18 cellular contexts compared by ENCODE assay signal in the genomic region with DNA sequence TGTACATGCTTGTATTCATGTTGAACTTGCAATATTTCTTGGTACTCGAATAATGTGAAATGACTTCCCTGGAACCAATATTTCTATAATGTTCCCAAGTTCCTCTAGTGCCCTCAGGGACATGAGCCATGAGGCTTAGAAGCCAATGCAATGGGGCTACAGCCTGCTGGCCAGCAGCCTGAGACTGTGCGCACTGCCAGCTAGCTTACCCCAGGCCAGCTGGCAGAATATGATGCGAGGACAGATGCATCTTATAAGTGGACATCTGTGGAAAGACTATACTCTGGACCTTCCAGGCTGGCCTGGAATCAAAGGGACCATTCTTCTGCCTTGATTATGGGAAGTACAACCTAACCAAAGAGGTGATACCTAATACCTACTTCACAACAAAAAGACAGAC.
"Had no signal": no experiment of that assay in that cellular context is flagged by ENCODE, and none has a peak within 500 bp of the region (broad histone marks: within the 10 kb centered on the region; RNA-seq: fewer than 3 reads in every experiment).

No MANE protein-coding gene starts in this region.

- H3K4me1 ChIP-seq: ascending aorta, neural progenitor cell, prostate gland, tibial artery had no signal

- DNase-seq: activated CD4-positive, alpha-beta T cell treated with anti-CD3 and anti-CD28 coated beads, Interleukin-2, amount 10 ng/mL, durations not matched to agents 7 days and 5 days; activated CD4-positive, CD25-positive, alpha-beta regulatory T cell treated with anti-CD3 and anti-CD28 coated beads, Interleukin-2, amount 50 U/mL, for 72 hours; activated CD8-positive, alpha-beta T cell treated with anti-CD3 and anti-CD28 coated beads, Interleukin-2, amount 10 ng/mL, durations not matched to agents 7 days and 5 days; activated gamma-delta T cell; activated naive CD4-positive, alpha-beta T cell treated with anti-CD3 and anti-CD28 coated beads, Interleukin-2, amount 50 U/mL, for 16 hours; brain microvascular endothelial cell; dermis blood vessel endothelial cell; effector memory CD8-positive, alpha-beta T cell; mesenchymal stem cell; naive thymus-derived CD4-positive, alpha-beta T cell; right cardiac atrium; stimulated activated CD4-positive, alpha-beta T cell treated with anti-CD3 and anti-CD28 coated beads, Interleukin-4, amount 100 ng/mL, for 24 hours; T-cell; tibial artery had no signal

- H3K36me3 ChIP-seq: ascending aorta, brain microvascular endothelial cell, neural progenitor cell, prostate gland, tibial artery had no signal

- H3K27me3 ChIP-seq: ascending aorta, brain microvascular endothelial cell, neural progenitor cell, tibial artery had no signal

- H3K27ac ChIP-seq: ascending aorta, brain microvascular endothelial cell, neural progenitor cell, prostate gland, tibial artery, VCaP had no signal

- H3K9me3 ChIP-seq: ascending aorta, prostate gland, tibial artery had no signal

- H3K4me3 ChIP-seq: ascending aorta, neural progenitor cell, prostate gland, tibial artery had no signal
